In genomic region chr2:12451726-12452125, GRCh38 we compare ENCODE assay signal across 10 cellular contexts.
DNase-seq lines count a peak whose midpoint lies in the region; ATAC-seq and TF ChIP-seq lines count a peak whose summit lies in the region.
"Had no signal": no experiment of that assay in that cellular context is flagged by ENCODE, and none has a peak within 500 bp of the region (broad histone marks: within the 10 kb centered on the region; RNA-seq: fewer than 3 reads in every experiment).

No MANE protein-coding gene starts in this region.

- H3K27ac Mint-ChIP-seq in activated T-helper 1 cell treated with anti-CD3 and anti-CD28 coated beads, Interleukin-12 subunit alpha, Interleukin-12 subunit beta, Interleukin-2, Interleukin-4 antibody, amounts not matched to agents 30 ng/mL and 10 ng/mL and 1 ng/mL, durations not matched to agents 14 hours and 24 hours and 36 hours = no peak overlapping the region

- TF ChIP-seq POLR2A in heart left ventricle (IDR thresholded peaks at IDR 0.05) (no peak), uterus (IDR thresholded peaks at IDR 0.05) (no peak)

- ATAC-seq in heart left ventricle (no peak), left ventricle myocardium superior (no peak), lower lobe of right lung (no peak), GM21367 (IDR thresholded peaks at IDR 0.05; ENCODE audit: unreplicated experiment) (no peak)

- no peaks in the 10 kb centered on the region for H3K36me3 ChIP-seq in heart left ventricle
- no peaks in the 10 kb centered on the region for H3K36me3 ChIP-seq in lower lobe of right lung
- no peaks in the 10 kb centered on the region for H3K36me3 ChIP-seq in uterus
- H3K36me3 ChIP-seq in colonic mucosa = no peaks in the 10 kb centered on the region
- H3K36me3 ChIP-seq: tibial nerve had no signal

- TF ChIP-seq CTCF in heart left ventricle (IDR thresholded peaks at IDR 0.05) = no peak
- no peak for TF ChIP-seq CTCF in lower lobe of right lung (IDR thresholded peaks at IDR 0.05)
- TF ChIP-seq CTCF in uterus (IDR thresholded peaks at IDR 0.05) = no peak
- TF ChIP-seq CTCF in colonic mucosa (IDR thresholded peaks at IDR 0.05) = no peak

- H3K4me1 ChIP-seq in heart left ventricle (peaks cover 0 to 25% (median 12%) of the 10 kb centered on the region in 12 donors), lower lobe of right lung (peaks cover 22% of the 10 kb centered on the region), uterus (no peaks in the 10 kb centered on the region), colonic mucosa (peaks cover 3% of the 10 kb centered on the region)

- H3K4me3 ChIP-seq in heart left ventricle = peak overlapping the region in 3 of 12 donors; percentile 2 to 32 (median 3)
- peak overlapping the region; percentile 28 for H3K4me3 ChIP-seq in lower lobe of right lung
- H3K4me3 ChIP-seq in uterus = no peak overlapping the region
- no peak overlapping the region for H3K4me3 ChIP-seq in colonic mucosa
- H3K4me3 ChIP-seq: tibial nerve had no signal

- H3K4me1 Mint-ChIP-seq in activated T-helper 1 cell treated with anti-CD3 and anti-CD28 coated beads, Interleukin-12 subunit alpha, Interleukin-12 subunit beta, Interleukin-2, Interleukin-4 antibody, amounts not matched to agents 30 ng/mL and 10 ng/mL and 1 ng/mL, durations not matched to agents 14 hours and 24 hours and 36 hours (ENCODE audit: low read depth) = peaks cover 43% of the 10 kb centered on the region

- intact Hi-C loops in heart left ventricle (cut with DNase I) (no loop called here), left ventricle myocardium superior (cut with micrococcal nuclease) (no loop called here), lower lobe of right lung (cut with DNase I) (no loop called here), uterus (cut with DNase I; ENCODE audit: low total_unique reads) (loop anchor here (10.0 kb wide), 1 partner anchor 263 kb away; the partner anchor contains the start of gene TRIB2), colonic mucosa (cut with DNase I) (no loop called here)
- intact Hi-C loops in activated T-helper 1 cell treated with anti-CD3 and anti-CD28 coated beads, Interleukin-12 subunit alpha, Interleukin-12 subunit beta, Interleukin-2, Interleukin-4 antibody, amounts not matched to agents 30 ng/mL and 10 ng/mL and 1 ng/mL, durations not matched to agents 14 hours and 24 hours and 36 hours (cut with micrococcal nuclease) = loop anchor here (1.0 to 10.0 kb wide), 2 partner anchors 105 to 553 kb away; no protein-coding TSS in a partner anchor

- peak overlapping the region; percentile 47 for H3K4me3 Mint-ChIP-seq in activated T-helper 1 cell treated with anti-CD3 and anti-CD28 coated beads, Interleukin-12 subunit alpha, Interleukin-12 subunit beta, Interleukin-2, Interleukin-4 antibody, amounts not matched to agents 30 ng/mL and 10 ng/mL and 1 ng/mL, durations not matched to agents 14 hours and 24 hours and 36 hours

- 23 to 31% (median 27%) methylated on average over 5 of the region's 5 CpGs for WGBS in heart left ventricle, 4 donors

- H3K27ac ChIP-seq in heart left ventricle (peak overlapping the region in 8 of 12 donors; percentile 9 to 81 (median 36)), lower lobe of right lung (peak overlapping the region; percentile 53), uterus (peak overlapping the region; percentile 4 to 20), colonic mucosa (no peak overlapping the region)
- H3K27ac ChIP-seq: tibial nerve had no signal

- H3K9me3 ChIP-seq in heart left ventricle (no peaks in the 10 kb centered on the region), lower lobe of right lung (no peaks in the 10 kb centered on the region), uterus (no peaks in the 10 kb centered on the region), colonic mucosa (no peaks in the 10 kb centered on the region)
- H3K9me3 ChIP-seq: tibial nerve had no signal

- no peaks in the 10 kb centered on the region for H3K9me3 Mint-ChIP-seq in activated T-helper 1 cell treated with anti-CD3 and anti-CD28 coated beads, Interleukin-12 subunit alpha, Interleukin-12 subunit beta, Interleukin-2, Interleukin-4 antibody, amounts not matched to agents 30 ng/mL and 10 ng/mL and 1 ng/mL, durations not matched to agents 14 hours and 24 hours and 36 hours

- H3K27me3 ChIP-seq in heart left ventricle (no peaks in the 10 kb centered on the region), lower lobe of right lung (ENCODE audit: low read depth) (no peaks in the 10 kb centered on the region), uterus (no peaks in the 10 kb centered on the region), colonic mucosa (no peaks in the 10 kb centered on the region)
- H3K27me3 ChIP-seq: tibial nerve had no signal

- H3K36me3 Mint-ChIP-seq in activated T-helper 1 cell treated with anti-CD3 and anti-CD28 coated beads, Interleukin-12 subunit alpha, Interleukin-12 subunit beta, Interleukin-2, Interleukin-4 antibody, amounts not matched to agents 30 ng/mL and 10 ng/mL and 1 ng/mL, durations not matched to agents 14 hours and 24 hours and 36 hours (ENCODE audit: low read depth) = peaks cover under 1% of the 10 kb centered on the region

- no peaks in the 10 kb centered on the region for H3K27me3 Mint-ChIP-seq in activated T-helper 1 cell treated with anti-CD3 and anti-CD28 coated beads, Interleukin-12 subunit alpha, Interleukin-12 subunit beta, Interleukin-2, Interleukin-4 antibody, amounts not matched to agents 30 ng/mL and 10 ng/mL and 1 ng/mL, durations not matched to agents 14 hours and 24 hours and 36 hours (ENCODE audit: insufficient read depth)

- DNase-seq in heart left ventricle (no peak), left ventricle myocardium superior (no peak), lower lobe of right lung (no peak), uterus (no peak), colonic mucosa (no peak), NCI-H69 (lab: John Stamatoyannopoulos, UW) (no peak)
- no peak for DNase-seq in activated T-helper 1 cell treated with anti-CD3 and anti-CD28 coated beads, Interleukin-12 subunit alpha, Interleukin-12 subunit beta, Interleukin-2, Interleukin-4 antibody, amounts not matched to agents 30 ng/mL and 10 ng/mL and 1 ng/mL, durations not matched to agents 14 hours and 24 hours and 36 hours (ENCODE audit: low spot score)
- DNase-seq: C1 segment of cervical spinal cord had no signal

- no peak overlapping the region for H3K9ac ChIP-seq in colonic mucosa (ENCODE audit: low read depth in 2 of 2, low read length in 2 of 2)

Comparison
In these comparisons a context has a peak if more than half of its experiments do, and no peak if none do; other contexts are left out.
1. intact Hi-C loops: an anchor here in activated T-helper 1 cell treated with anti-CD3 and anti-CD28 coated beads, Interleukin-12 subunit alpha, Interleukin-12 subunit beta, Interleukin-2, Interleukin-4 antibody, amounts not matched to agents 30 ng/mL and 10 ng/mL and 1 ng/mL, durations not matched to agents 14 hours and 24 hours and 36 hours (1.0 to 10.0 kb wide) and uterus (10.0 kb wide); none called in heart left ventricle, left ventricle myocardium superior, lower lobe of right lung and colonic mucosa.